22 cellular contexts compared by ENCODE assay signal in the genomic region with DNA sequence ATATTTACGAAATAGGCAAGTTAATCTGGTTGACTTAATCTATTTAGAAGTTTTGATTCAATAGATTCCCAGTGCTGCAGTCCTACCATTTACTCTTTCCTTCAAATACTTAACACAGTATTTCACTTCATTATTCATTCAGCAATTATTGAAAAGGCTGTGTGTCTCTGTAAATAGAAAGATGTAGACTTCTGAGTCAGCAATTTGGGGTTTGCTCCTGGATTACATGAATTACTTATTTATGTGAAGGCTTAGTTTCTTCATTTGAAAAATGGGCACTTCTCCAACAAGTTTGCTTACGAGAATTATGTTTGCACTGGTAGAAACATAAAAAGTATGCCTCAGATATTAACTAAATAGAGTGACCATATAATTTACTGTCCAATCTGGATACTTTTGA. TPM values are rescaled to one million over a fixed set of nuclear protein-coding genes. Genes with fewer than 3 reads are reported as not detected.
"Had no signal": no experiment of that assay in that cellular context is flagged by ENCODE, and none has a peak within 500 bp of the region (broad histone marks: within the 10 kb centered on the region; RNA-seq: fewer than 3 reads in every experiment).

No MANE protein-coding gene starts in this region.

- H3K27ac ChIP-seq: HL-60, KMS-11 had no signal

- ATAC-seq: SK-N-SH treated with all-trans-retinoic acid at 6 μM for 48 hours had no signal

- H3K9ac ChIP-seq: KMS-11 had no signal

- FAIRE-seq: HTR-8/SVneo, RCC 7860 had no signal

- H3K4me2 ChIP-seq: KMS-11 had no signal

- DNase-seq: Kasumi-1, MM.1S, NCI-H1092 treated with DMSO at 0.1 percent for 48 hours, NCI-H1436 treated with DMSO at 0.1 percent for 48 hours, NCI-H1694, NCI-H187 treated with DMSO at 0.1 percent for 48 hours, NCI-H2029 treated with DMSO at 0.1 percent for 48 hours, NCI-H2171 treated with DMSO at 0.1 percent for 48 hours, NCI-H226, NCI-H446, NCI-H510A treated with DMSO at 0.1 percent for 48 hours, NCI-H526, NCI-H774, RPMI8226, SHP77 had no signal

RNA-seq across cellular contexts. Expression of a gene that starts 17.4 kb away (rescaled TPM):
- total RNA-seq: SK-MEL-5; T-helper 1 cell treated with Interleukin-12 subunit alpha and Interleukin-12 subunit beta and Interleukin-4 antibody, amounts not matched to agents 30 ng/mL and 1 ng/mL, for 36 hours had no signal
